8 cellular contexts compared by ENCODE assay signal in the genomic region with DNA sequence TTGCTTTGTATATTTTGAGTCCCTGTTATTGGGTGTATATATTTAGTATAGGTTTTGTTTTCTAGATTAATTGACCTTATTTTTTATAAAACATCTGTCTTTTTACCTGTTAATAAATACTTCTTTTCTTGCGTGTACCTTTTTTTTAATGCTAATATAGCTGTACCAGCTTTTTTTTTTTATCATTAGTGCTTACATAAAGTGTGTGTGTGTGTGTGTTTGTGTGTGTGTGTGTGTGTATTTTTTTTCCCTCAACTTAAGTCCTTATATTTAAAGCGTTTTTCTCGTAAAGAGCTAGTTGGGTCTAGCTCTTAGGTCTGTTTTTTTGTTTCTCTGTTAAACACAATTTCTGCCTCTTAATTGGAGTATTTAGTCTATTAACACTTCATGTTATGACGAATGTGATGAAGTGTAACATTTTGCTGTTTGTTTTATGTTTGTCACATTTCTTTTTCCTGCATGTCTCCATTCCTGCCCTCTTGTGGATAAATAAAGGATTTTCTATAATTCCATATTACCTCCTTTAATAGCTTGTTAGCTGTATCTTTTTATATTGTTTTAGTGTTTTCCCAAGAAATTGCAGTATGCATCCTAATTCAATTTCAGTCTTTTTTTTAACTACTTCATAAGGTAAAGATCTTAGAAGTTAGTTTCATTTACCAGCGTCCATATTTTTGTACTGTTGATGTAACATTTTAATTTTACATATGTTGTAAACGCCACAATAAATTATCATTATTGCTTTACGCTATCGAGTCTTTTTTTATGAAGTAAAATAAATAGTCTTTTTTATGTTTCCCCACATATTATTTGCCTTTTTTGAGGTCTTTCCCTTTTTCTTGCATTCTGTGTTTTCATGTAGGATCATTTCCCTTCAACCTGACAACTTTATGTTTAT. TPM values are rescaled to one million over a fixed set of nuclear protein-coding genes. Genes with fewer than 3 reads are reported as not detected.
DNase-seq lines count a peak whose midpoint lies in the region; ATAC-seq, FAIRE-seq and TF ChIP-seq lines count a peak whose summit lies in the region.

No MANE protein-coding gene starts in this region.

- peaks cover 32% of the 10 kb centered on the region for H3K79me2 ChIP-seq in HepG2 (ENCODE audit: insufficient read depth, low read length)

- no peak for TF ChIP-seq EP300 in HepG2 (IDR thresholded peaks at IDR 0.05; ENCODE audit: low read depth in 2 of 2, low read length in 2 of 2)
- no peak for TF ChIP-seq EP300 in HepG2 (CRISPR knock-in tag; IDR thresholded peaks at IDR 0.05; ENCODE audit: borderline replicate concordance)

- H2AFZ ChIP-seq in HepG2 (ENCODE audit: low read length): no peak overlapping the region

- no peak overlapping the region for H3K27ac ChIP-seq in CD4-positive, CD25-positive, alpha-beta regulatory T cell (ENCODE audit: insufficient read depth, low read length, poor library complexity, severe bottlenecking)
- H3K27ac ChIP-seq in HepG2 (ENCODE audit: extremely low read length, insufficient read depth, low read length): no peak overlapping the region

- H3K27me3 Mint-ChIP-seq in CD4-positive, CD25-positive, alpha-beta regulatory T cell: no peaks in the 10 kb centered on the region
- H3K27me3 Mint-ChIP-seq in activated naive CD8-positive, alpha-beta T cell treated with anti-CD3 and anti-CD28 coated beads, Interleukin-2, amount 10 ng/mL, durations not matched to agents 7 days and 5 days: peaks cover 2% of the 10 kb centered on the region

- peaks cover 33% of the 10 kb centered on the region for H3K36me3 ChIP-seq in CD4-positive, CD25-positive, alpha-beta regulatory T cell (ENCODE audit: control insufficient read depth, insufficient read depth, low read length)
- H3K36me3 ChIP-seq in HepG2 (replicated peaks in 1 of 2; ENCODE audit: control insufficient read depth in 1 of 2, insufficient read depth in 2 of 2, low read length in 2 of 2): peaks cover 4 to 27% of the 10 kb centered on the region in 2 experiments; a peak in 3 of 5 replicates

- no TSS peak for BruUV-seq in HepG2 (replicated peaks; lab: Mats Ljungman, UMichigan)

- in situ Hi-C loops in KBM-7 (cut with MboI; ENCODE audit: low pct_unique_long_range_greater_than_20kb, low sequenced_read_pairs) (no loop called here), HepG2 (cut with HindIII; ENCODE audit: extremely low pct_ligation_motif_present, low pct_unique_long_range_greater_than_20kb) (no loop called here)

- peak overlapping the region; percentile 54 to 98 (median 84) for H3K4me3 Mint-ChIP-seq in CD4-positive, CD25-positive, alpha-beta regulatory T cell
- H3K4me3 Mint-ChIP-seq in activated naive CD8-positive, alpha-beta T cell treated with anti-CD3 and anti-CD28 coated beads, Interleukin-2, amount 10 ng/mL, durations not matched to agents 7 days and 5 days: peak overlapping the region; percentile 89

- no peaks in the 10 kb centered on the region for H3K27me3 ChIP-seq in CD4-positive, CD25-positive, alpha-beta regulatory T cell (ENCODE audit: control insufficient read depth, insufficient read depth, low read length)
- no peaks in the 10 kb centered on the region; a peak in 1 of 5 replicates for H3K27me3 ChIP-seq in HepG2 (ENCODE audit: control insufficient read depth in 1 of 2, insufficient read depth in 2 of 2, low read length in 2 of 2)

- H3K9me3 ChIP-seq in CD4-positive, CD25-positive, alpha-beta regulatory T cell (ENCODE audit: control insufficient read depth in 2 of 2, low read length in 2 of 2): no peaks in the 10 kb centered on the region
- no peaks in the 10 kb centered on the region for H3K9me3 ChIP-seq in HepG2 (ENCODE audit: low read length)

- no peaks in the 10 kb centered on the region for H3K9me3 Mint-ChIP-seq in CD4-positive, CD25-positive, alpha-beta regulatory T cell
- no peaks in the 10 kb centered on the region for H3K9me3 Mint-ChIP-seq in activated naive CD8-positive, alpha-beta T cell treated with anti-CD3 and anti-CD28 coated beads, Interleukin-2, amount 10 ng/mL, durations not matched to agents 7 days and 5 days

- TF ChIP-seq RAD21 in HepG2 (CRISPR knock-in tag; IDR thresholded peaks at IDR 0.05): 0 out of 2 replicates have a peak, but pooled peaks have one; percentile 17

- TF ChIP-seq POLR2A in HepG2 (IDR thresholded peaks at IDR 0.05; ENCODE audit: insufficient read depth in 1 of 2, low read depth in 2 of 2, low read length in 2 of 2): no peak

- peak overlapping the region in 2 of 3 donors; percentile 13 to 60 for H3K27ac Mint-ChIP-seq in CD4-positive, CD25-positive, alpha-beta regulatory T cell
- peak overlapping the region; percentile 14 for H3K27ac Mint-ChIP-seq in activated naive CD8-positive, alpha-beta T cell treated with anti-CD3 and anti-CD28 coated beads, Interleukin-2, amount 10 ng/mL, durations not matched to agents 7 days and 5 days

- H3K4me1 Mint-ChIP-seq in CD4-positive, CD25-positive, alpha-beta regulatory T cell: peaks cover 37 to 62% (median 46%) of the 10 kb centered on the region in 4 donors
- peaks cover 49% of the 10 kb centered on the region for H3K4me1 Mint-ChIP-seq in activated naive CD8-positive, alpha-beta T cell treated with anti-CD3 and anti-CD28 coated beads, Interleukin-2, amount 10 ng/mL, durations not matched to agents 7 days and 5 days

- H3K4me2 ChIP-seq in HepG2 (ENCODE audit: low read depth, low read length): peak overlapping the region; percentile 46; the same call in 1 of the 2 replicates

- H3K4me3 ChIP-seq in CD4-positive, CD25-positive, alpha-beta regulatory T cell (ENCODE audit: low read depth, low read length): peak overlapping the region; percentile 83
- H3K4me3 ChIP-seq in HepG2 (replicated peaks in 1 of 3; ENCODE audit: insufficient read depth in 1 of 3, low read depth in 2 of 3, low read length in 3 of 3): no peak overlapping the region

- no peak for ATAC-seq in CD4-positive, CD25-positive, alpha-beta regulatory T cell (ENCODE audit: low read depth in 2 of 2)
- ATAC-seq in activated naive CD8-positive, alpha-beta T cell treated with anti-CD3 and anti-CD28 coated beads, Interleukin-2, amount 10 ng/mL, durations not matched to agents 7 days and 5 days (ENCODE audit: low read depth): no peak
- no peak for ATAC-seq in HepG2
- ATAC-seq in HG03378 (IDR thresholded peaks at IDR 0.05; ENCODE audit: unreplicated experiment): no peak
- ATAC-seq in HG02588 (IDR thresholded peaks at IDR 0.05; ENCODE audit: unreplicated experiment): no peak

- TF ChIP-seq CTCF in HepG2 (CRISPR knock-in tag; IDR thresholded peaks at IDR 0.05): peak; percentile 30; the same call in 1 of the 2 replicates

- H3K9ac ChIP-seq in HepG2 (ENCODE audit: insufficient read depth, low read depth, low read length): no peak overlapping the region

- FAIRE-seq in HepG2 (lab: Jason Lieb, UNC): no peak

- 92% methylated on average over 8 of the region's 8 CpGs for WGBS in HepG2 (ENCODE audit: low lambda C conversion rate)

- DNase-seq in CD4-positive, CD25-positive, alpha-beta regulatory T cell: peak in 2 of 3 donors; percentile 35 to 36
- DNase-seq in KBM-7 (peak; percentile 68), HepG2 (ENCODE audit: low spot score) (peak; percentile 15), germinal center (ENCODE audit: low spot score) (no peak), H4 (ENCODE audit: low spot score) (no peak)
- DNase-seq in activated naive CD8-positive, alpha-beta T cell treated with anti-CD3 and anti-CD28 coated beads, Interleukin-2, amount 10 ng/mL, durations not matched to agents 7 days and 5 days: no peak

- H3K4me1 ChIP-seq in CD4-positive, CD25-positive, alpha-beta regulatory T cell (ENCODE audit: control insufficient read depth, insufficient read depth, low read length, poor library complexity, severe bottlenecking): peaks cover 40% of the 10 kb centered on the region
- H3K4me1 ChIP-seq in HepG2 (ENCODE audit: insufficient read depth, low read length): peaks cover 43% of the 10 kb centered on the region

- peaks cover 23% of the 10 kb centered on the region for H3K36me3 Mint-ChIP-seq in CD4-positive, CD25-positive, alpha-beta regulatory T cell
- H3K36me3 Mint-ChIP-seq in activated naive CD8-positive, alpha-beta T cell treated with anti-CD3 and anti-CD28 coated beads, Interleukin-2, amount 10 ng/mL, durations not matched to agents 7 days and 5 days: peaks cover 41% of the 10 kb centered on the region

- peaks cover 4% of the 10 kb centered on the region; the same call in 1 of the 2 replicates for H4K20me1 ChIP-seq in HepG2 (ENCODE audit: insufficient read depth, low read length)

- POLR2A ChIA-PET in activated naive CD8-positive, alpha-beta T cell treated with anti-CD3 and anti-CD28 coated beads, Interleukin-2, amount 10 ng/mL, durations not matched to agents 7 days and 5 days (lab: Charles Lee): interaction anchor here (0.5 to 1.7 kb wide), 6 partner anchors 16 to 215 kb away, joined by 3 to 6 read pairs (median 4); partner anchors contain the start of gene DIP2A
- POLR2A ChIA-PET in HepG2 (lab: Yijun Ruan, JAX): interaction anchor here (1.2 kb wide), 1 partner anchor 59 kb away, joined by 3 read pairs; no protein-coding TSS in a partner anchor

- intact Hi-C loops in HepG2 (cut with micrococcal nuclease; ENCODE audit: unreplicated experiment): loop anchor here (2.0 kb wide), 1 partner anchor 17 kb away; no protein-coding TSS in a partner anchor

- CTCF ChIA-PET in HepG2 (lab: Yijun Ruan, JAX; ENCODE audit: low intra/inter-chr PET ratio, low total read pairs): no interaction called here

RNA-seq across cellular contexts. Expression of gene PRMT2, which starts 4.3 kb away (rescaled TPM):
- 90.4 TPM for total RNA-seq in CD4-positive, CD25-positive, alpha-beta regulatory T cell
- polyA plus RNA-seq in CD4-positive, CD25-positive, alpha-beta regulatory T cell: 100 to 1,000 TPM; 129 to 202 (median 176) TPM
- 100 to 1,000 TPM; 153 to 157 TPM for total RNA-seq in activated naive CD8-positive, alpha-beta T cell treated with anti-CD3 and anti-CD28 coated beads, Interleukin-2, amount 10 ng/mL, durations not matched to agents 7 days and 5 days
- total RNA-seq in HepG2 (2016; rRNA removed; fragmentation: Illumina TruSeq; extraction: Trizol): 54.4 and 63.3 TPM in 2 replicates
- total RNA-seq in HepG2 (2016; cell fraction: cytosol; rRNA removed; fragmentation: Illumina TruSeq; extraction: Trizol; ENCODE audit: low read depth): 77.4 and 86.8 TPM in 2 replicates
- 53.4 and 57.4 TPM in 2 replicates for total RNA-seq in HepG2 (2016; cell fraction: insoluble cytoplasmic fraction; rRNA removed; fragmentation: Illumina TruSeq; extraction: Trizol)
- total RNA-seq in HepG2 (2016; cell fraction: membrane; rRNA removed; fragmentation: Illumina TruSeq; extraction: Trizol): 107 and 119 TPM in 2 replicates
- total RNA-seq in HepG2 (2016; cell fraction: nucleus; rRNA removed; fragmentation: Illumina TruSeq; extraction: Trizol): 30.5 and 39.1 TPM in 2 replicates
- 75.9 and 78.8 TPM in 2 replicates for polyA plus RNA-seq in HepG2 (2011; rRNA removed)
- polyA plus RNA-seq in HepG2 (2011; cell fraction: cytosol; rRNA removed): 94.5 and 113 TPM in 2 replicates
- 103 and 105 TPM in 2 replicates for polyA plus RNA-seq in HepG2 (2011; cell fraction: nucleus; rRNA removed)
- polyA plus RNA-seq in HepG2 (2012): 35.7 and 48.7 TPM in 2 replicates
- polyA plus RNA-seq in HepG2 (2016; cell fraction: cytosol; fragmentation: Illumina TruSeq; extraction: Trizol; ENCODE audit: low read depth): 112 and 134 TPM in 2 replicates
- 63.9 and 73.9 TPM in 2 replicates for polyA plus RNA-seq in HepG2 (2016; cell fraction: insoluble cytoplasmic fraction; fragmentation: Illumina TruSeq; extraction: Trizol; ENCODE audit: low read depth)
- polyA plus RNA-seq in HepG2 (2016; cell fraction: membrane; fragmentation: Illumina TruSeq; extraction: Trizol; ENCODE audit: low read depth): 114 and 126 TPM in 2 replicates
- 61.2 and 66.3 TPM in 2 replicates for polyA plus RNA-seq in HepG2 (2016; cell fraction: nucleus; fragmentation: Illumina TruSeq; extraction: Trizol; ENCODE audit: insufficient read depth, low read depth)
- polyA minus RNA-seq in HepG2 (2011; rRNA and poly(A)+ RNA removed; ENCODE audit: low replicate concordance): 63.7 and 112 TPM in 2 replicates
- 25.9 and 26.0 TPM in 2 replicates for polyA minus RNA-seq in HepG2 (2011; cell fraction: cytosol; rRNA and poly(A)+ RNA removed)
- polyA minus RNA-seq in HepG2 (2011; cell fraction: nucleus; rRNA and poly(A)+ RNA removed): 50.1 and 53.1 TPM in 2 replicates
- 95.1 and 121 TPM in 2 replicates for total RNA-seq in H4 (2014; rRNA removed; shearing (Covaris generic))

RNA-seq across cellular contexts. Expression of gene S100B, which starts 34.9 kb away (rescaled TPM):
- not detected for total RNA-seq in CD4-positive, CD25-positive, alpha-beta regulatory T cell
- polyA plus RNA-seq in CD4-positive, CD25-positive, alpha-beta regulatory T cell: under 1 TPM in 1 of 4 donors, not detected in 3; 0.54 TPM
- 10 to 100 TPM; 15.8 to 16.3 TPM for total RNA-seq in activated naive CD8-positive, alpha-beta T cell treated with anti-CD3 and anti-CD28 coated beads, Interleukin-2, amount 10 ng/mL, durations not matched to agents 7 days and 5 days
- not detected in 2 replicates for total RNA-seq in HepG2 (2016; rRNA removed; fragmentation: Illumina TruSeq; extraction: Trizol)
- 0.26 TPM in 1 of 2 replicates, not detected in the other for total RNA-seq in HepG2 (2016; cell fraction: cytosol; rRNA removed; fragmentation: Illumina TruSeq; extraction: Trizol; ENCODE audit: low read depth)
- not detected in 2 replicates for total RNA-seq in HepG2 (2016; cell fraction: insoluble cytoplasmic fraction; rRNA removed; fragmentation: Illumina TruSeq; extraction: Trizol)
- not detected in 2 replicates for total RNA-seq in HepG2 (2016; cell fraction: membrane; rRNA removed; fragmentation: Illumina TruSeq; extraction: Trizol)
- not detected in 2 replicates for total RNA-seq in HepG2 (2016; cell fraction: nucleus; rRNA removed; fragmentation: Illumina TruSeq; extraction: Trizol)
- polyA plus RNA-seq in HepG2 (2011; rRNA removed): not detected in 2 replicates
- not detected in 2 replicates for polyA plus RNA-seq in HepG2 (2011; cell fraction: cytosol; rRNA removed)
- polyA plus RNA-seq in HepG2 (2011; cell fraction: nucleus; rRNA removed): not detected in 2 replicates
- polyA plus RNA-seq in HepG2 (2012): not detected in 2 replicates
- polyA plus RNA-seq in HepG2 (2016; cell fraction: cytosol; fragmentation: Illumina TruSeq; extraction: Trizol; ENCODE audit: low read depth): not detected in 2 replicates
- not detected in 2 replicates for polyA plus RNA-seq in HepG2 (2016; cell fraction: insoluble cytoplasmic fraction; fragmentation: Illumina TruSeq; extraction: Trizol; ENCODE audit: low read depth)
- polyA plus RNA-seq in HepG2 (2016; cell fraction: membrane; fragmentation: Illumina TruSeq; extraction: Trizol; ENCODE audit: low read depth): not detected in 2 replicates
- not detected in 2 replicates for polyA plus RNA-seq in HepG2 (2016; cell fraction: nucleus; fragmentation: Illumina TruSeq; extraction: Trizol; ENCODE audit: insufficient read depth, low read depth)
- not detected in 2 replicates for polyA minus RNA-seq in HepG2 (2011; rRNA and poly(A)+ RNA removed; ENCODE audit: low replicate concordance)
- not detected in 2 replicates for polyA minus RNA-seq in HepG2 (2011; cell fraction: cytosol; rRNA and poly(A)+ RNA removed)
- polyA minus RNA-seq in HepG2 (2011; cell fraction: nucleus; rRNA and poly(A)+ RNA removed): 0.90 TPM in 1 of 2 replicates, not detected in the other
- not detected in 2 replicates for total RNA-seq in H4 (2014; rRNA removed; shearing (Covaris generic))

Comparison
In these comparisons a context has a peak if more than half of its experiments do, and no peak if none do; other contexts are left out.
1. DNase-seq: peak in CD4-positive, CD25-positive, alpha-beta regulatory T cell (2 of 3), KBM-7 (single experiment) and HepG2 (single experiment); none in activated naive CD8-positive, alpha-beta T cell treated with anti-CD3 and anti-CD28 coated beads, Interleukin-2, amount 10 ng/mL, durations not matched to agents 7 days and 5 days (single experiment), germinal center (single experiment) and H4 (single experiment).
2. RNA of gene S100B, which starts 34.9 kb away (total RNA-seq): 15.8 to 16.3 TPM in activated naive CD8-positive, alpha-beta T cell treated with anti-CD3 and anti-CD28 coated beads, Interleukin-2, amount 10 ng/mL, durations not matched to agents 7 days and 5 days; not detected in H4, not detected in CD4-positive, CD25-positive, alpha-beta regulatory T cell (single experiment) and 0.26 TPM in HepG2; every median in the first group is over 10 times any median in the second.